ENCODE assay signal across 1 cellular context in the genomic region with DNA sequence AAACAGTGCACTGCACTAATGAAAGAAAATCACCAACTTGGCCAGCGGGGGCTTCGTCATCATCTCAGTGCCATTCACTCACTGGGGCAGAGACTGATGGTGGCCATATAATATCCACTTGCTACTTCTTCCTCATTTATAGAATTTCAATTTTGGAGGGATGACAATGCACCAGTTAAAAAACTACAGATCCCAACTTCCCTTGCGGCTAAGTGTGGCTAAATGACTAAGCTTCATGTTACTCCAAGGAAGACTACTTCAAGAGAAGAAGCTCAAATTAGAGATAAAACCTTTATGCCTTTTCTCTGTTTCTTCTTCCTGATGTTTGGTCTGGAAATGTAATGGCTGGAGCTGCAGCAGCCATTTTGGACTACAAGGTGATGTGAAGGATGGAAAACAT.
TF ChIP-seq lines count a peak whose summit lies in the region.

No MANE protein-coding gene starts in this region.

TF ChIP-seq in K562, 482 proteins besides CTCF, POLR2A, EP300 and RAD21:
- TF ChIP-seq NFE2 (IDR thresholded peaks at IDR 0.05; ENCODE audit: low read depth) (peak; percentile 51), CBFA2T3 (IDR thresholded peaks at IDR 0.05) (no peak), TCF15 (CRISPR knock-in tag; IDR thresholded peaks at IDR 0.05) (no peak), ZNF780A (CRISPR knock-in tag; IDR thresholded peaks at IDR 0.05) (no peak), MAFG (tag; conservative IDR thresholded peaks at IDR 0.05) (no peak), ZNF143 (CRISPR knock-in tag; IDR thresholded peaks at IDR 0.05) (0 out of 2 replicates have a peak, but pooled peaks have one; percentile 24), RBM25 (IDR thresholded peaks at IDR 0.05; ENCODE audit: low read depth, low read length, severe bottlenecking) (peak; percentile 72), ATF7 (IDR thresholded peaks at IDR 0.05) (no peak), PREB (CRISPR knock-in tag; IDR thresholded peaks at IDR 0.05) (no peak), DMBX1 (CRISPR knock-in tag; IDR thresholded peaks at IDR 0.05; ENCODE audit: borderline replicate concordance) (no peak), JUNB (CRISPR knock-in tag; conservative IDR thresholded peaks at IDR 0.05) (no peak), ZNF785 (CRISPR knock-in tag; IDR thresholded peaks at IDR 0.05) (no peak), HCFC1 (IDR thresholded peaks at IDR 0.05; ENCODE audit: low read depth, low read length) (peak; percentile 51)
TF ChIP-seq in K562: peak in this region for 4.
